Comparison of ENCODE assay signal across 1 cellular context in the genomic region with DNA sequence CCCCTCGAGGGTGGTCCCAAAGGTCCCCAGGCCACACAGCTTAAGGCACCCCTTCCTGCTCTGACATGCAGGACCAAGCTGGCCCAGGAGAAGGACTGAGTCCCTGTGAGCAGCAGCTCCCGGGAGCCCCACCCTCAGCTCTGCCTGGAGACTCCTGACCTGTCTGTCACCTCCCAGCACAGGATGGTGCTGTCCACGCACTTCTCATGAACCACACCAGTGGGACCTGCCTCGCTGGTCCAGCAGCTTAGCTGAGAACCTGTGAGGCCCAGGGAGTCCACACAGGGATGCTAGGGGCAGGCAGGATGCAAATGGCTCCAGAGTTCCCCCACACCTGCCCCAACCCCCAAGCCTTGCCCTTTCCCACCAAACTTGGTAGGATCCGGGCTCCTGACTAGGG.
TF ChIP-seq lines count a peak whose summit lies in the region.

No MANE protein-coding gene starts in this region.

TF ChIP-seq in SK-N-SH, 30 proteins besides CTCF, POLR2A, EP300 and RAD21 (continued from another document):
- TF ChIP-seq RCOR1 (IDR thresholded peaks at IDR 0.05; ENCODE audit: low read length) = no peak
- TF ChIP-seq, protein P1, sequence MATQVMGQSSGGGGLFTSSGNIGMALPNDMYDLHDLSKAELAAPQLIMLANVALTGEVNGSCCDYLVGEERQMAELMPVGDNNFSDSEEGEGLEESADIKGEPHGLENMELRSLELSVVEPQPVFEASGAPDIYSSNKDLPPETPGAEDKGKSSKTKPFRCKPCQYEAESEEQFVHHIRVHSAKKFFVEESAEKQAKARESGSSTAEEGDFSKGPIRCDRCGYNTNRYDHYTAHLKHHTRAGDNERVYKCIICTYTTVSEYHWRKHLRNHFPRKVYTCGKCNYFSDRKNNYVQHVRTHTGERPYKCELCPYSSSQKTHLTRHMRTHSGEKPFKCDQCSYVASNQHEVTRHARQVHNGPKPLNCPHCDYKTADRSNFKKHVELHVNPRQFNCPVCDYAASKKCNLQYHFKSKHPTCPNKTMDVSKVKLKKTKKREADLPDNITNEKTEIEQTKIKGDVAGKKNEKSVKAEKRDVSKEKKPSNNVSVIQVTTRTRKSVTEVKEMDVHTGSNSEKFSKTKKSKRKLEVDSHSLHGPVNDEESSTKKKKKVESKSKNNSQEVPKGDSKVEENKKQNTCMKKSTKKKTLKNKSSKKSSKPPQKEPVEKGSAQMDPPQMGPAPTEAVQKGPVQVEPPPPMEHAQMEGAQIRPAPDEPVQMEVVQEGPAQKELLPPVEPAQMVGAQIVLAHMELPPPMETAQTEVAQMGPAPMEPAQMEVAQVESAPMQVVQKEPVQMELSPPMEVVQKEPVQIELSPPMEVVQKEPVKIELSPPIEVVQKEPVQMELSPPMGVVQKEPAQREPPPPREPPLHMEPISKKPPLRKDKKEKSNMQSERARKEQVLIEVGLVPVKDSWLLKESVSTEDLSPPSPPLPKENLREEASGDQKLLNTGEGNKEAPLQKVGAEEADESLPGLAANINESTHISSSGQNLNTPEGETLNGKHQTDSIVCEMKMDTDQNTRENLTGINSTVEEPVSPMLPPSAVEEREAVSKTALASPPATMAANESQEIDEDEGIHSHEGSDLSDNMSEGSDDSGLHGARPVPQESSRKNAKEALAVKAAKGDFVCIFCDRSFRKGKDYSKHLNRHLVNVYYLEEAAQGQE (IDR thresholded peaks at IDR 0.05; ENCODE audit: low read depth, low read length) = no peak
